Comparison of ENCODE assay signal across 23 cellular contexts in the genomic region with DNA sequence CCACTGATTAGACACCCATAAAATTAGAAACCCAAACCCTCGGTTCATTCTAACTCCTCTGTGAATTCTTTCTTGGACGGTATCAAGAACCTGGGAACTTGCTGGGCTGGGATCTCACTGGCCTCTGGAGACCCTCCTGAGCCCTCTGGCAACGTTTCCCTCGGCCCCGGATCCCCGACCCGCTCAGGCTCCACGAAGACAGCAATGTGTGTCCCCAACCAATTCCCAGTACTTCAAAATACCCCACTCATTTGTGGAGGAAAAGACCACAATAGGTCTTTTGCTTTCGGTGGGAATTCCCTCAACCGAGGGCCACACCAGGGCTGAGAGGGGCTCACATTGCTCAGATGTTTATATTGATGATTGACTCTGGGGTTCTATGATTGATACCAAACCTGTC.
"Had no signal": no experiment of that assay in that cellular context is flagged by ENCODE, and none has a peak within 500 bp of the region (broad histone marks: within the 10 kb centered on the region; RNA-seq: fewer than 3 reads in every experiment).

No MANE protein-coding gene starts in this region.

- FAIRE-seq: astrocyte, kidney had no signal

- DNase-seq: activated gamma-delta T cell treated with Interleukin-2 at 50 U/mL for 16 hours; activated naive CD4-positive, alpha-beta T cell treated with anti-CD3 and anti-CD28 coated beads, Interleukin-2, amount 50 U/mL, for 16 hours; activated T-cell treated with anti-CD3 and anti-CD28 coated beads, Interleukin-2, amount 50 U/mL, for 4 hours; amniotic stem cell; brain microvascular endothelial cell; effector memory CD8-positive, alpha-beta T cell; hypothalamus; immature natural killer cell; kidney; naive B cell; nephron progenitor cell; occipital lobe; right cardiac atrium; stimulated activated CD4-positive, alpha-beta T cell treated with anti-CD3 and anti-CD28 coated beads, Interleukin-12 subunit alpha, Interleukin-12 subunit beta, amount 100 ng/mL, for 4 hours; stimulated activated CD4-positive, alpha-beta T cell treated with anti-CD3 and anti-CD28 coated beads, Interleukin-4, amount 100 ng/mL, for 1 hour; T-helper 17 cell; T1000; WERI-Rb-1 had no signal

- H3K4me3 ChIP-seq: coronary artery, dorsolateral prefrontal cortex, thoracic aorta had no signal

- H3K27ac ChIP-seq: brain microvascular endothelial cell, coronary artery, dorsolateral prefrontal cortex, thoracic aorta, WERI-Rb-1 had no signal

- H3K9me3 ChIP-seq: thoracic aorta had no signal

- H3K27me3 ChIP-seq: brain microvascular endothelial cell had no signal

- H3K36me3 ChIP-seq: brain microvascular endothelial cell, thoracic aorta, WERI-Rb-1 had no signal

- ATAC-seq: activated CD4-positive, CD25-positive, alpha-beta regulatory T cell treated with anti-CD3 and anti-CD28 coated beads, Interleukin-2, amount 50 U/mL, for 24 hours; effector memory CD8-positive, alpha-beta T cell; right cardiac atrium; T-helper 17 cell had no signal
